Comparison of ENCODE assay signal across 15 cellular contexts in genomic region chr6:159125014-159125609, GRCh38. TPM values are rescaled to one million over a fixed set of nuclear protein-coding genes. Genes with fewer than 3 reads are reported as not detected.
DNase-seq lines count a peak whose midpoint lies in the region; ATAC-seq, FAIRE-seq and TF ChIP-seq lines count a peak whose summit lies in the region.
"Had no signal": no experiment of that assay in that cellular context is flagged by ENCODE, and none has a peak within 500 bp of the region (broad histone marks: within the 10 kb centered on the region; RNA-seq: fewer than 3 reads in every experiment).

No MANE protein-coding gene starts in this region.

- H3K36me3 Mint-ChIP-seq in CD8-positive, alpha-beta T cell = no peaks in the 10 kb centered on the region

- H3K9ac ChIP-seq in Karpas-422 (ENCODE audit: low read length) (no peak overlapping the region), K562 (ENCODE audit: insufficient read depth in 1 of 2, low read depth in 2 of 2, low read length in 2 of 2) (no peak overlapping the region), neural cell (ENCODE audit: low read length) (no peak overlapping the region)

- TF ChIP-seq RAD21 in K562 (CRISPR knock-in tag; conservative IDR thresholded peaks at IDR 0.05 in 1 of 2, IDR thresholded peaks at IDR 0.05 in 1 of 2) = no peak
- TF ChIP-seq RAD21 in neural cell (conservative IDR thresholded peaks at IDR 0.05) = no peak

- no peak overlapping the region for H3K27ac Mint-ChIP-seq in CD8-positive, alpha-beta T cell

- H3K4me1 Mint-ChIP-seq in CD8-positive, alpha-beta T cell (ENCODE audit: low read depth) = no peaks in the 10 kb centered on the region

- peak overlapping the region; percentile 33 for H3K4me2 ChIP-seq in Karpas-422 (ENCODE audit: low read depth, low read length, poor library complexity, severe bottlenecking)
- no peak overlapping the region for H3K4me2 ChIP-seq in K562 (ENCODE audit: insufficient read depth, low read length)
- no peak overlapping the region for H3K4me2 ChIP-seq in neural cell (ENCODE audit: low read length)

- ATAC-seq in CD8-positive, alpha-beta T cell = no peak
- ATAC-seq in K562 = no peak
- ATAC-seq: activated T-cell treated with anti-CD3 and anti-CD28 coated beads, Interleukin-2, amount 50 U/mL, for 4 hours; stimulated activated naive CD8-positive, alpha-beta T cell treated with anti-CD3 and anti-CD28 coated beads, Interleukin-15, Interleukin-2, amounts not matched to agents 100 U/mL and 50 U/mL, for 24 hours had no signal

- in situ Hi-C loops in K562 (cut with MboI) = no loop called here

- DNase-seq in CD8-positive, alpha-beta T cell = no peak
- DNase-seq in Karpas-422 (peak; percentile 68), K562 (ENCODE audit: extremely low read depth in 1 of 4, low spot score in 3 of 4) (no peak), activated gamma-delta T cell (lab: John Stamatoyannopoulos, UW) (no peak), tibial nerve (ENCODE audit: low spot score in 2 of 2) (no peak), D721Med (ENCODE audit: insufficient read length, low spot score) (no peak)
- DNase-seq in activated CD8-positive, alpha-beta memory T cell treated with anti-CD3 and anti-CD28 coated beads, Interleukin-2, amount 50 U/mL, for 48 hours = no peak
- DNase-seq: activated T-cell treated with anti-CD3 and anti-CD28 coated beads, Interleukin-2, amount 50 U/mL, for 4 hours; aorta; kidney; stimulated activated CD4-positive, alpha-beta T cell treated with anti-CD3 and anti-CD28 coated beads, Interleukin-2, amount 100 ng/mL, for 24 hours; stimulated activated naive CD8-positive, alpha-beta T cell treated with anti-CD3 and anti-CD28 coated beads, Interleukin-15, Interleukin-2, amounts not matched to agents 100 U/mL and 50 U/mL, for 24 hours had no signal

- TF ChIP-seq CTCF in CD8-positive, alpha-beta T cell (IDR thresholded peaks at IDR 0.05) = peak; percentile 49
- TF ChIP-seq CTCF in K562 (IDR thresholded peaks at IDR 0.05 in 2 of 3, conservative IDR thresholded peaks at IDR 0.05 in 1 of 3; ENCODE audit: insufficient read depth in 2 of 3, low read depth in 1 of 3, low read length in 3 of 3) = peak in 2 of 3 experiments; percentile 29 to 31; a peak in 3 of 6 replicates
- TF ChIP-seq CTCF in neural cell (IDR thresholded peaks at IDR 0.05; ENCODE audit: poor library complexity, severe bottlenecking) = peak; percentile 21
- TF ChIP-seq CTCF in tibial nerve (IDR thresholded peaks at IDR 0.05) = peak in 1 of 5 experiments; percentile 18
- TF ChIP-seq CTCF in D721Med (IDR thresholded peaks at IDR 0.05; ENCODE audit: insufficient read depth, missing control alignments) = no peak

- H4K20me1 ChIP-seq in Karpas-422 (ENCODE audit: insufficient read depth, low read depth, low read length) (no peaks in the 10 kb centered on the region), K562 (replicated peaks; ENCODE audit: control insufficient read depth, insufficient read depth, low read length) (no peaks in the 10 kb centered on the region), neural cell (ENCODE audit: insufficient read depth) (no peaks in the 10 kb centered on the region)

- H3F3A ChIP-seq in neural cell (ENCODE audit: insufficient read depth, low read length, poor library complexity, severe bottlenecking) = no peaks in the 10 kb centered on the region

- no peaks in the 10 kb centered on the region for H3K9me3 ChIP-seq in CD8-positive, alpha-beta T cell (ENCODE audit: low read length)
- no peaks in the 10 kb centered on the region for H3K9me3 ChIP-seq in Karpas-422 (ENCODE audit: low read length)
- H3K9me3 ChIP-seq in K562 (replicated peaks; ENCODE audit: control insufficient read depth, insufficient read depth, low read depth, low read length) = no peaks in the 10 kb centered on the region
- H3K9me3 ChIP-seq in neural cell (ENCODE audit: low read length) = no peaks in the 10 kb centered on the region
- no peaks in the 10 kb centered on the region for H3K9me3 ChIP-seq in tibial nerve
- H3K9me3 ChIP-seq: neutrophil had no signal

- H3K79me2 ChIP-seq in Karpas-422 (ENCODE audit: low read length) = no peaks in the 10 kb centered on the region
- H3K79me2 ChIP-seq in K562 (ENCODE audit: control insufficient read depth, insufficient read depth, low read length) = no peaks in the 10 kb centered on the region
- H3K79me2 ChIP-seq in neural cell (replicated peaks; ENCODE audit: insufficient read depth, low read length) = no peaks in the 10 kb centered on the region

- H3K4me1 ChIP-seq in CD8-positive, alpha-beta T cell (ENCODE audit: insufficient read depth, low read length) = no peaks in the 10 kb centered on the region
- H3K4me1 ChIP-seq in Karpas-422 (ENCODE audit: low read length) (peaks cover 46% of the 10 kb centered on the region), K562 (replicated peaks in 1 of 2; ENCODE audit: control insufficient read depth in 2 of 2, insufficient read depth in 2 of 2, low read length in 2 of 2) (peaks cover 0 to 6% of the 10 kb centered on the region in 2 experiments; a peak in 1 of 5 replicates), tibial nerve (peaks cover 0 to 6% (median 0%) of the 10 kb centered on the region in 4 donors)

- no peak overlapping the region for H3K27ac ChIP-seq in CD8-positive, alpha-beta T cell (ENCODE audit: low read depth, low read length)
- H3K27ac ChIP-seq in Karpas-422 (ENCODE audit: low read length) (0 out of 2 replicates have a peak overlapping the region, but pooled peaks have one; percentile 86), K562 (ENCODE audit: extremely low read depth, low read depth, low read length) (no peak overlapping the region), neural cell (ENCODE audit: low read length) (no peak overlapping the region), tibial nerve (no peak overlapping the region)
- H3K27ac ChIP-seq: neutrophil had no signal

- CTCF ChIA-PET in CD8-positive, alpha-beta T cell (lab: Charles Lee) = interaction anchor here (1.4 to 20.4 kb wide), 6 partner anchors 9 to 115 kb away, joined by 3 to 497 read pairs (median 10); no protein-coding TSS in a partner anchor
- CTCF ChIA-PET in K562 (lab: Yijun Ruan, JAX; ENCODE audit: low intra/inter-chr PET ratio) = no interaction called here

- no peaks in the 10 kb centered on the region for H3K9me1 ChIP-seq in K562 (ENCODE audit: control insufficient read depth, insufficient read depth, low read length)

- no peaks in the 10 kb centered on the region for H3K9me3 Mint-ChIP-seq in CD8-positive, alpha-beta T cell
- H3K9me3 Mint-ChIP-seq: activated T-cell treated with anti-CD3 and anti-CD28 coated beads, Interleukin-2, amount 50 U/mL, for 4 hours had no signal

- no peaks in the 10 kb centered on the region for H3K27me3 Mint-ChIP-seq in CD8-positive, alpha-beta T cell (ENCODE audit: low read depth)

- no peak overlapping the region for H3K4me3 Mint-ChIP-seq in CD8-positive, alpha-beta T cell
- H3K4me3 Mint-ChIP-seq: activated T-cell treated with anti-CD3 and anti-CD28 coated beads, Interleukin-2, amount 50 U/mL, for 4 hours had no signal

- POLR2A ChIA-PET in CD8-positive, alpha-beta T cell (lab: Charles Lee) = no interaction called here
- POLR2A ChIA-PET in K562 (lab: Yijun Ruan, JAX) = no interaction called here

- TF ChIP-seq EP300 in K562 (IDR thresholded peaks at IDR 0.05; ENCODE audit: low read length) (no peak), neural cell (conservative IDR thresholded peaks at IDR 0.05; ENCODE audit: poor library complexity, severe bottlenecking) (no peak), tibial nerve (IDR thresholded peaks at IDR 0.05) (no peak)

- intact Hi-C loops in CD8-positive, alpha-beta T cell (cut with DNase I, micrococcal nuclease) = no loop called here
- intact Hi-C loops in K562 (cut with micrococcal nuclease) = no loop called here

- FAIRE-seq in K562 (lab: Jason Lieb, UNC) = no peak
- no peak for FAIRE-seq in D721Med (lab: Jason Lieb, UNC)

- H3K4me3 ChIP-seq in CD8-positive, alpha-beta T cell (ENCODE audit: low read depth, low read length) = no peak overlapping the region
- H3K4me3 ChIP-seq in Karpas-422 (ENCODE audit: low read length) (no peak overlapping the region), K562 (no peak overlapping the region), neural cell (ENCODE audit: low read length) (no peak overlapping the region), tibial nerve (no peak overlapping the region)

- TF ChIP-seq POLR2A in K562 (conservative IDR thresholded peaks at IDR 0.05) (no peak), tibial nerve (IDR thresholded peaks at IDR 0.05) (no peak)

- H2AFZ ChIP-seq in Karpas-422 (ENCODE audit: low read length) (no peak overlapping the region), K562 (ENCODE audit: low read depth, low read length) (no peak overlapping the region), neural cell (ENCODE audit: low read depth, low read length) (no peak overlapping the region)

- H3K9me2 ChIP-seq in Karpas-422 (replicated peaks; ENCODE audit: insufficient read depth, low read length) (no peaks in the 10 kb centered on the region), neural cell (ENCODE audit: insufficient read depth, low read length) (no peaks in the 10 kb centered on the region)

- H3K27me3 ChIP-seq in CD8-positive, alpha-beta T cell (ENCODE audit: insufficient read depth, low read length) = no peaks in the 10 kb centered on the region
- H3K27me3 ChIP-seq in Karpas-422 (ENCODE audit: low read length) = no peaks in the 10 kb centered on the region
- H3K27me3 ChIP-seq in K562 (ENCODE audit: control insufficient read depth in 2 of 2, insufficient read depth in 2 of 2, low read length in 2 of 2) = peaks cover 40 to 51% of the 10 kb centered on the region in 2 experiments
- H3K27me3 ChIP-seq in neural cell (ENCODE audit: insufficient read depth, low read depth, low read length) = no peaks in the 10 kb centered on the region
- no peaks in the 10 kb centered on the region for H3K27me3 ChIP-seq in tibial nerve
- H3K27me3 ChIP-seq: neutrophil had no signal

- BruUV-seq in K562 (replicated peaks; lab: Mats Ljungman, UMichigan) = no TSS peak

- under 1% methylated on average over 5 of the region's 5 CpGs for WGBS in K562 (ENCODE audit: insufficient coverage, low coverage, missing lambda C conversion rate)
- WGBS in tibial nerve, 2 donors = 75 to 77% methylated on average over 5 of the region's 5 CpGs

- no peaks in the 10 kb centered on the region for H3K36me3 ChIP-seq in CD8-positive, alpha-beta T cell (ENCODE audit: insufficient read depth, low read length)
- H3K36me3 ChIP-seq in Karpas-422 (ENCODE audit: insufficient read depth, low read length) (no peaks in the 10 kb centered on the region), K562 (ENCODE audit: control insufficient read depth, insufficient read depth, low read length) (no peaks in the 10 kb centered on the region), neural cell (ENCODE audit: insufficient read depth, low read length) (no peaks in the 10 kb centered on the region), tibial nerve (no peaks in the 10 kb centered on the region)
- H3K36me3 ChIP-seq: neutrophil had no signal

RNA-seq across cellular contexts. Expression of gene FNDC1, which starts 44.1 kb away (rescaled TPM):
- not detected for total RNA-seq in CD8-positive, alpha-beta T cell
- total RNA-seq in Karpas-422 (2014; rRNA removed; shearing (Covaris generic); ENCODE audit: low replicate concordance) = 73.2 and 90.0 TPM in 2 replicates
- total RNA-seq in K562 (2011; cell fraction: chromatin; rRNA removed; ENCODE audit: low replicate concordance) = not detected in 2 replicates
- not detected in 2 replicates for total RNA-seq in K562 (2011; cell fraction: nucleolus; rRNA removed)
- total RNA-seq in K562 (2011; cell fraction: nucleoplasm; rRNA removed) = not detected in 2 replicates
- total RNA-seq in K562 (2014; rRNA removed) = not detected in 2 replicates
- total RNA-seq in K562 (2014; rRNA removed; fragmentation: Illumina TruSeq; extraction: Trizol) = not detected in 2 replicates
- total RNA-seq in K562 (2015; rRNA removed; fragmentation: Illumina TruSeq; extraction: Trizol) = not detected in 2 replicates
- not detected in 2 replicates for total RNA-seq in K562 (2021)
- polyA plus RNA-seq in K562 (2011; rRNA removed) = not detected in 2 replicates
- polyA plus RNA-seq in K562 (2011; cell fraction: cytosol; rRNA removed) = not detected in 2 replicates
- polyA plus RNA-seq in K562 (2011; cell fraction: nucleus; rRNA removed) = not detected in 2 replicates
- polyA plus RNA-seq in K562 (2012) = not detected in 2 replicates
- not detected in 2 replicates for polyA plus RNA-seq in K562 (2014; fragmentation: Illumina TruSeq; extraction: Trizol)
- polyA plus RNA-seq in K562 (2014; fragmentation: Nextera tagmentation; extraction: Ambion mirVana) = not detected
- not detected in 2 replicates for polyA plus RNA-seq in K562 (2014; rRNA removed)
- polyA minus RNA-seq in K562 (2011; rRNA and poly(A)+ RNA removed) = not detected in 2 replicates
- not detected in 2 replicates for polyA minus RNA-seq in K562 (2011; cell fraction: cytosol; rRNA and poly(A)+ RNA removed)
- not detected in 2 replicates for polyA minus RNA-seq in K562 (2011; cell fraction: nucleus; rRNA and poly(A)+ RNA removed)
- polyA plus RNA-seq in neural cell = not detected in 2 replicates
- not detected in 2 replicates for polyA minus RNA-seq in neural cell
- total RNA-seq in tibial nerve = 1 to 10 TPM; 2.1 to 8.2 (median 5.4) TPM
- total RNA-seq: G401 had no signal
